ENCODE assay signal across 14 cellular contexts in the genomic region with DNA sequence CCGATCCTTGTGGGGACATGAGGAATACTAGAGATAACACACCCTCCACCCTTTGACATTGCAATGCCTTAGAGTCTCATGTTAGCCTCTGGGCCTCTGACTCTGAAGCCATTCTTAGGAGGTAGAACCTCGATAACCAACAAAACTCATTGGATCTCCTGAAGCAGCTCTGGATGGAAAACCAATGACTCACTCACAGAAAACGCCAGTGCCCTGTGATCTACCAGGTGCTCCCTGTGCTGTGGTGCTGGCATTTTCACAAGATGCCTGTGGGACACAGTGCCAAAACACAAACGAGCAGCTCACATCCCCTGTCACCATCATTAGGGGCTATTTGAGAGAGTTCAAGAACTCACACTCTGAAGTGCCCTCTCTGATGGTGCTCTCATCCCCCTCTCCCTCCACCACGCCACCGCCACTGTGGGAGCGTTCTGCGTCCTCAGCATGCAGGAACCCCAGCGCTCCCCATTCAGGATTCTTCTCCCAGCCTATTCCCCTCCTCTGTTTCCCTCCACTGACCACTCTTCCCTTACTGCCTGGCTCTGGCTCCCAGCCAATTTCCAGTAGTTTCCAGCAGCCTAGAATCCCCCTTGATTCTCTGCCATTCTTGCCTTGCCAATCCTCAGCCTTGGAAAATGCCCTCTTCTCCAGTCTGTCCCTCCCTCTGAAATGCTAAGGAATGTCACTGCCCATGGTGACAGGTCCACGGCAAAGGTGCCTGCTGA. TPM values are rescaled to one million over a fixed set of nuclear protein-coding genes. Genes with fewer than 3 reads are reported as not detected.
DNase-seq lines count a peak whose midpoint lies in the region; ATAC-seq, FAIRE-seq and TF ChIP-seq lines count a peak whose summit lies in the region.
"Had no signal": no experiment of that assay in that cellular context is flagged by ENCODE, and none has a peak within 500 bp of the region (broad histone marks: within the 10 kb centered on the region; RNA-seq: fewer than 3 reads in every experiment).

No MANE protein-coding gene starts in this region.

- H3K36me3 ChIP-seq in ascending aorta, result peaks cover 0 to 2% of the 10 kb centered on the region in 2 donors
- H3K36me3 ChIP-seq in gastrocnemius medialis, result no peaks in the 10 kb centered on the region
- H3K36me3 ChIP-seq in CD8-positive, alpha-beta T cell (ENCODE audit: insufficient read depth, low read length), result no peaks in the 10 kb centered on the region

- no peak for TF ChIP-seq POLR2A in gastrocnemius medialis (IDR thresholded peaks at IDR 0.05)

- TF ChIP-seq CTCF in ascending aorta (IDR thresholded peaks at IDR 0.05) (no peak), gastrocnemius medialis (IDR thresholded peaks at IDR 0.05 in 4 of 5, conservative IDR thresholded peaks at IDR 0.05 in 1 of 5) (no peak)
- no peak for TF ChIP-seq CTCF in CD8-positive, alpha-beta T cell (IDR thresholded peaks at IDR 0.05)

- H3K36me3 Mint-ChIP-seq in CD8-positive, alpha-beta T cell, result peaks cover 4% of the 10 kb centered on the region

- POLR2A ChIA-PET in CD8-positive, alpha-beta T cell (lab: Charles Lee), result interaction anchor here (7.6 kb wide), 1 partner anchor 23 kb away, joined by 63 read pairs; no protein-coding TSS in a partner anchor

- H3K4me1 ChIP-seq in ascending aorta (peaks cover 22 to 40% of the 10 kb centered on the region in 2 donors), gastrocnemius medialis (peaks cover 22 to 33% of the 10 kb centered on the region in 2 donors)
- H3K4me1 ChIP-seq in CD8-positive, alpha-beta T cell (ENCODE audit: insufficient read depth, low read length), result peaks cover 17% of the 10 kb centered on the region

- H3K27me3 Mint-ChIP-seq in CD8-positive, alpha-beta T cell (ENCODE audit: low read depth), result no peaks in the 10 kb centered on the region
- H3K27me3 Mint-ChIP-seq: memory B cell had no signal

- in situ Hi-C loops in gastrocnemius medialis (cut with MboI; ENCODE audit: low sequenced_read_pairs in 4 of 4), result no loop called here

- CTCF ChIA-PET in CD8-positive, alpha-beta T cell (lab: Charles Lee), result interaction anchor here (1.0 to 26.2 kb wide), 6 partner anchors 9 to 112 kb away, joined by 3 to 1319 read pairs (median 46); partner anchors contain the start of genes CLCF1 and RAD9A

- H3K27ac Mint-ChIP-seq in CD8-positive, alpha-beta T cell, result no peak overlapping the region
- H3K27ac Mint-ChIP-seq: H9 had no signal

- intact Hi-C loops in ascending aorta (cut with DNase I), result loop anchor here (1.0 kb wide), 1 partner anchor 24 kb away; no protein-coding TSS in a partner anchor
- intact Hi-C loops in gastrocnemius medialis (cut with DNase I; ENCODE audit: low total_unique reads), result loop anchor here (1.0 kb wide), 1 partner anchor 24 kb away; no protein-coding TSS in a partner anchor
- intact Hi-C loops in CD8-positive, alpha-beta T cell (cut with DNase I, micrococcal nuclease), result loop anchor here (1.0 to 10.0 kb wide), 4 partner anchors 24 to 357 kb away; partner anchors contain the start of gene KDM2A (in 1 of the 2)

- H3K9me3 Mint-ChIP-seq in CD8-positive, alpha-beta T cell, result no peaks in the 10 kb centered on the region
- H3K9me3 Mint-ChIP-seq: H9, memory B cell had no signal

- H3K27me3 ChIP-seq in ascending aorta (no peaks in the 10 kb centered on the region), gastrocnemius medialis (no peaks in the 10 kb centered on the region)
- H3K27me3 ChIP-seq in CD8-positive, alpha-beta T cell (ENCODE audit: insufficient read depth, low read length), result no peaks in the 10 kb centered on the region

- H3K4me1 Mint-ChIP-seq in CD8-positive, alpha-beta T cell (ENCODE audit: low read depth), result peaks cover 27% of the 10 kb centered on the region

- peak; percentile 56 for DNase-seq in HCEC 1CT
- DNase-seq in ascending aorta (ENCODE audit: low spot score in 2 of 2), result no peak
- DNase-seq in kidney glomerular epithelial cell (lab: John Stamatoyannopoulos, UW), result peak; percentile 64
- DNase-seq in urothelium cell line (ENCODE audit: low spot score), result peak; percentile 71
- no peak for DNase-seq in left lobe of liver (ENCODE audit: low spot score)
- no peak for DNase-seq in gastrocnemius medialis
- DNase-seq in NCI-H2171 treated with DMSO at 0.1 percent for 48 hours (lab: John Stamatoyannopoulos, UW), result no peak
- DNase-seq in CD8-positive, alpha-beta T cell, result no peak
- DNase-seq: activated CD8-positive, alpha-beta memory T cell treated with anti-CD3 and anti-CD28 coated beads, Interleukin-2, amount 50 U/mL, for 4 hours; H9; NCI-H1092 treated with DMSO at 0.1 percent for 48 hours; T-helper 9 cell had no signal

- no peak overlapping the region for H3K4me3 Mint-ChIP-seq in CD8-positive, alpha-beta T cell
- H3K4me3 Mint-ChIP-seq: H9 had no signal

- FAIRE-seq in urothelium cell line (lab: Jason Lieb, UNC), result no peak
- FAIRE-seq: frontal cortex had no signal

- ATAC-seq in left lobe of liver, result no peak
- no peak for ATAC-seq in gastrocnemius medialis
- no peak for ATAC-seq in CD8-positive, alpha-beta T cell

- H3K27ac ChIP-seq in ascending aorta (peak overlapping the region; percentile 98 to 99), gastrocnemius medialis (no peak overlapping the region)
- no peak overlapping the region for H3K27ac ChIP-seq in CD8-positive, alpha-beta T cell (ENCODE audit: low read depth, low read length)

- H3K4me3 ChIP-seq in ascending aorta (no peak overlapping the region), gastrocnemius medialis (no peak overlapping the region)
- H3K4me3 ChIP-seq in CD8-positive, alpha-beta T cell (ENCODE audit: low read depth, low read length), result no peak overlapping the region

- H3K9me3 ChIP-seq in ascending aorta (no peaks in the 10 kb centered on the region), gastrocnemius medialis (no peaks in the 10 kb centered on the region)
- H3K9me3 ChIP-seq in CD8-positive, alpha-beta T cell (ENCODE audit: low read length), result no peaks in the 10 kb centered on the region

RNA-seq across cellular contexts. Expression of gene POLD4, which starts 4.6 kb away (rescaled TPM):
- total RNA-seq in ascending aorta, result 107 TPM
- 96.6 TPM for total RNA-seq in left lobe of liver
- 100 to 1,000 TPM in 2 of 4 donors, 10 to 100 TPM in 2; 57.4 to 115 (median 87.9) TPM for total RNA-seq in gastrocnemius medialis
- 10 to 100 TPM; 32.4 to 41.9 TPM for total RNA-seq in CD8-positive, alpha-beta T cell

RNA-seq across cellular contexts. Expression of gene CLCF1, which starts 15.4 kb away (rescaled TPM):
- total RNA-seq in ascending aorta (32.6 TPM), left lobe of liver (0.43 TPM), gastrocnemius medialis (1 to 10 TPM in 2 of 4 donors, under 1 TPM in 2; 0.24 to 2.7 (median 0.91) TPM)
- total RNA-seq in CD8-positive, alpha-beta T cell, result 1 to 10 TPM; 7.1 to 7.8 TPM

RNA-seq across cellular contexts. Expression of gene RAD9A, which starts 33.8 kb away (rescaled TPM):
- total RNA-seq in ascending aorta, result 22.6 TPM
- 14.9 TPM for total RNA-seq in left lobe of liver
- total RNA-seq in gastrocnemius medialis, result 10 to 100 TPM in 2 of 4 donors, 1 to 10 TPM in 2; 5.2 to 14.7 (median 7.7) TPM
- total RNA-seq in CD8-positive, alpha-beta T cell, result 10 to 100 TPM; 13.7 to 14.1 TPM

RNA-seq across cellular contexts. Expression of gene PPP1CA, which starts 43.7 kb away (rescaled TPM):
- total RNA-seq in ascending aorta (113 TPM), left lobe of liver (63.1 TPM), gastrocnemius medialis (100 to 1,000 TPM in 3 of 4 donors, 10 to 100 TPM in 1; 78.4 to 193 (median 124) TPM)
- total RNA-seq in CD8-positive, alpha-beta T cell, result 10 to 100 TPM; 40.5 to 42.2 TPM

RNA-seq across cellular contexts. Expression of gene TBC1D10C, which starts 45.9 kb away (rescaled TPM):
- total RNA-seq in ascending aorta (0.64 TPM), left lobe of liver (1.1 TPM), gastrocnemius medialis (under 1 TPM in 3 of 4 donors, not detected in 1; 0.44 to 0.78 (median 0.56) TPM)
- total RNA-seq in CD8-positive, alpha-beta T cell, result 100 to 1,000 TPM; 197 to 201 TPM
- total RNA-seq: frontal cortex had no signal

Comparison
In these comparisons a context has a peak if more than half of its experiments do, and no peak if none do; other contexts are left out.
1. DNase-seq: peak in HCEC 1CT (single experiment), kidney glomerular epithelial cell (single experiment) and urothelium cell line (single experiment); none in ascending aorta (0 of 2), left lobe of liver (single experiment), gastrocnemius medialis (0 of 2), NCI-H2171 treated with DMSO at 0.1 percent for 48 hours (single experiment) and CD8-positive, alpha-beta T cell (0 of 7).
2. H3K27ac ChIP-seq: peak in ascending aorta (2 of 2); none in gastrocnemius medialis (0 of 4) and CD8-positive, alpha-beta T cell (single experiment).